In genomic region chr16:67053767-67054334, GRCh38 we compare ENCODE assay signal across 1 cellular context.
TF ChIP-seq lines count a peak whose summit lies in the region.

No MANE protein-coding gene starts in this region.

TF ChIP-seq in IMR-90, 13 proteins besides CTCF, POLR2A, EP300 and RAD21:
- no peak for TF ChIP-seq CHD1 (IDR thresholded peaks at IDR 0.05; ENCODE audit: low read depth, low read length)
- TF ChIP-seq, protein P1, sequence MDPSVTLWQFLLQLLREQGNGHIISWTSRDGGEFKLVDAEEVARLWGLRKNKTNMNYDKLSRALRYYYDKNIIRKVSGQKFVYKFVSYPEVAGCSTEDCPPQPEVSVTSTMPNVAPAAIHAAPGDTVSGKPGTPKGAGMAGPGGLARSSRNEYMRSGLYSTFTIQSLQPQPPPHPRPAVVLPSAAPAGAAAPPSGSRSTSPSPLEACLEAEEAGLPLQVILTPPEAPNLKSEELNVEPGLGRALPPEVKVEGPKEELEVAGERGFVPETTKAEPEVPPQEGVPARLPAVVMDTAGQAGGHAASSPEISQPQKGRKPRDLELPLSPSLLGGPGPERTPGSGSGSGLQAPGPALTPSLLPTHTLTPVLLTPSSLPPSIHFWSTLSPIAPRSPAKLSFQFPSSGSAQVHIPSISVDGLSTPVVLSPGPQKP (IDR thresholded peaks at IDR 0.05; ENCODE audit: borderline replicate concordance, low read depth, low read length): no peak
- no peak for TF ChIP-seq SMC3 (IDR thresholded peaks at IDR 0.05; ENCODE audit: low read depth, low read length)
- no peak for TF ChIP-seq NFE2L2 (IDR thresholded peaks at IDR 0.05; ENCODE audit: low read depth, low read length)
- TF ChIP-seq FOS (IDR thresholded peaks at IDR 0.05; ENCODE audit: low read depth, low read length): no peak
- TF ChIP-seq BHLHE40 (IDR thresholded peaks at IDR 0.05; ENCODE audit: low read depth, low read length): no peak
- TF ChIP-seq MXI1 (IDR thresholded peaks at IDR 0.05; ENCODE audit: borderline replicate concordance, low read depth, low read length): no peak
- no peak for TF ChIP-seq MAFK (IDR thresholded peaks at IDR 0.05; ENCODE audit: low read depth, low read length)
- no peak for TF ChIP-seq MAZ (IDR thresholded peaks at IDR 0.05; ENCODE audit: borderline replicate concordance, low read depth, low read length)
- TF ChIP-seq USF2 (IDR thresholded peaks at IDR 0.05; ENCODE audit: low read depth, low read length): no peak
- no peak for TF ChIP-seq CEBPB (IDR thresholded peaks at IDR 0.05; ENCODE audit: low read depth, low read length)
- no peak for TF ChIP-seq RCOR1 (IDR thresholded peaks at IDR 0.05; ENCODE audit: insufficient replicate concordance, low read length)
- TF ChIP-seq RFX5 (IDR thresholded peaks at IDR 0.05; ENCODE audit: low read depth, low read length): no peak
